17 cellular contexts compared by ENCODE assay signal in the genomic region with DNA sequence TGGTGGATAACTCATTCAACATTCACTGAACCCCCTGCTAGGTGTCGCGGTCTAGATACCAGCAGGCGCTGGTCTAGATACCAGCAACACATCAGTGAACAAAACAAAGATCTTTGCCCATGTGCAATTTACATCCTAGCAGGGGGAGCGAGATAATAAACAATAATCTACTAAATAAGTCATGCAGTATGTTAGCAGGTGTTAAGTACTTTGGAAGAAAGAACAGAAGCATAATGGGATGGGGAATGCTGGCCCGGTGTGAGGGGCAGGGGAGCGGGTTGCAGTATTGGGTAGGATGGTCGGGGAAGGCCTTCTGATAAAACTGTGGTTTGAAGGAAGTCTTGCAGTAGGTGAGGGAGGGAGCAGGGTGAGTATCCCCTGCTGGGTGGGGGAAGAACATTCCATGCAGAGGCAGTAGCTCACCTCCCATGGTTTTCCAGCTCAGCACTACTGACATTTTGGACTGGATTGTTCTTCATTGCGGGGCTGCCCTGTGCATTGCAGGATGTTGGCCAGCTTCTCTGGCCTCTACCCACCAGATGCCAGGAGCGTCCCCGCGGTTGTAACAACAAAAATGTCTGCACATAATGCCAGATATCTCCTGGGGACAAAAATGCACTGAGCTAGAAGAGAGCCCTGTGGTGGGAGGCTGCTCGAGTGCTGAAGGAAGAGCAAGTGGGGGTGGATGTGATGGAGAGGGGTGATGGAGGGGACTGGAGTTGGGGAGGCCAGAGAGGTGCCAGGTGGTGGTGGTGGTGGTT.
DNase-seq lines count a peak whose midpoint lies in the region; ATAC-seq and TF ChIP-seq lines count a peak whose summit lies in the region.
"Had no signal": no experiment of that assay in that cellular context is flagged by ENCODE, and none has a peak within 500 bp of the region (broad histone marks: within the 10 kb centered on the region; RNA-seq: fewer than 3 reads in every experiment).

No MANE protein-coding gene starts in this region.

- peaks cover 86% of the 10 kb centered on the region for H3K4me1 ChIP-seq in Loucy (ENCODE audit: insufficient read depth, low read length, poor library complexity, severe bottlenecking)
- no peaks in the 10 kb centered on the region for H3K4me1 ChIP-seq in tibial artery
- no peaks in the 10 kb centered on the region for H3K4me1 ChIP-seq in aorta (ENCODE audit: control insufficient read depth in 1 of 2, insufficient read depth in 2 of 2, low read length in 2 of 2)
- H3K4me1 ChIP-seq: SJCRH30 had no signal

- H3K4me3 ChIP-seq in Loucy (ENCODE audit: low read length, poor library complexity, severe bottlenecking) (no peak overlapping the region), tibial artery (no peak overlapping the region), aorta (ENCODE audit: low read length in 2 of 2) (no peak overlapping the region)
- H3K4me3 ChIP-seq: SJCRH30 had no signal

- POLR2A ChIA-PET in activated CD4-positive, alpha-beta memory T cell treated with anti-CD3 and anti-CD28 coated beads for 36 hours (lab: Charles Lee) = no interaction called here

- H2AFZ ChIP-seq in Loucy (ENCODE audit: low read length) = no peak overlapping the region

- H3K9me3 Mint-ChIP-seq in activated CD4-positive, alpha-beta memory T cell treated with anti-CD3 and anti-CD28 coated beads for 36 hours = no peaks in the 10 kb centered on the region
- no peaks in the 10 kb centered on the region for H3K9me3 Mint-ChIP-seq in osteocyte (ENCODE audit: unreplicated experiment)
- H3K9me3 Mint-ChIP-seq: activated naive CD4-positive, alpha-beta T cell treated with anti-CD3 and anti-CD28 coated beads, Interleukin-2, amount 50 U/mL, for 24 hours; T-cell had no signal

- H3K27me3 ChIP-seq in Loucy (ENCODE audit: insufficient read depth, low read length, poor library complexity, severe bottlenecking) (no peaks in the 10 kb centered on the region), tibial artery (no peaks in the 10 kb centered on the region), aorta (ENCODE audit: control insufficient read depth in 1 of 2, insufficient read depth in 2 of 2, low read length in 1 of 2) (no peaks in the 10 kb centered on the region)
- H3K27me3 ChIP-seq: SJCRH30 had no signal

- DNase-seq in activated CD8-positive, alpha-beta memory T cell treated with anti-CD3 and anti-CD28 coated beads for 24 hours = peak; percentile 49
- no peak for DNase-seq in activated CD8-positive, alpha-beta memory T cell treated with anti-CD3 and anti-CD28 coated beads, Interleukin-2, amount 50 U/mL, for 48 hours
- no peak for DNase-seq in activated CD4-positive, alpha-beta memory T cell treated with anti-CD3 and anti-CD28 coated beads for 36 hours
- DNase-seq in osteocyte (ENCODE audit: extremely low spot score, unreplicated experiment) (peak; percentile 36), tibial artery (no peak), aorta (no peak)
- DNase-seq: GF-D8, Kasumi-1, NCI-H2081 treated with DMSO at 0.1 percent for 48 hours, SJCRH30 had no signal

- WGBS in aorta, 2 donors = 62 to 68% methylated on average over 12 of the region's 12 CpGs

- H3K79me2 ChIP-seq in Loucy (ENCODE audit: insufficient read depth, low read length) = no peaks in the 10 kb centered on the region

- no peak for ATAC-seq in GM21360 (IDR thresholded peaks at IDR 0.05; ENCODE audit: unreplicated experiment)
- ATAC-seq in aorta (ENCODE audit: low FRiP score) = no peak
- ATAC-seq: activated CD4-positive, CD25-positive, alpha-beta regulatory T cell treated with anti-CD3 and anti-CD28 coated beads, Interleukin-2, amount 50 U/mL, for 24 hours; T-cell had no signal

- intact Hi-C loops in activated CD4-positive, alpha-beta memory T cell treated with anti-CD3 and anti-CD28 coated beads for 36 hours (cut with micrococcal nuclease) = no loop called here
- intact Hi-C loops in tibial artery (cut with DNase I; ENCODE audit: low total_unique reads) = no loop called here
- intact Hi-C loops in aorta (cut with DNase I) = no loop called here

- no peak for TF ChIP-seq CTCF in Loucy (conservative IDR thresholded peaks at IDR 0.05; ENCODE audit: low read length)
- no peak for TF ChIP-seq CTCF in osteocyte (IDR thresholded peaks at IDR 0.05)
- no peak for TF ChIP-seq CTCF in tibial artery (IDR thresholded peaks at IDR 0.05)

- peaks cover 19% of the 10 kb centered on the region for H3K27me3 Mint-ChIP-seq in activated CD4-positive, alpha-beta memory T cell treated with anti-CD3 and anti-CD28 coated beads for 36 hours
- peaks cover 65% of the 10 kb centered on the region for H3K27me3 Mint-ChIP-seq in osteocyte (ENCODE audit: unreplicated experiment)

- no peaks in the 10 kb centered on the region for H3K36me3 ChIP-seq in Loucy (ENCODE audit: insufficient read depth, low read length)
- H3K36me3 ChIP-seq in tibial artery = no peaks in the 10 kb centered on the region
- no peaks in the 10 kb centered on the region for H3K36me3 ChIP-seq in aorta (ENCODE audit: control insufficient read depth in 1 of 2, insufficient read depth in 2 of 2, low read length in 1 of 2)
- H3K36me3 ChIP-seq: SJCRH30 had no signal

- no peak overlapping the region for H3K4me3 Mint-ChIP-seq in activated CD4-positive, alpha-beta memory T cell treated with anti-CD3 and anti-CD28 coated beads for 36 hours
- no peak overlapping the region for H3K4me3 Mint-ChIP-seq in osteocyte (ENCODE audit: unreplicated experiment)
- H3K4me3 Mint-ChIP-seq: activated naive CD4-positive, alpha-beta T cell treated with anti-CD3 and anti-CD28 coated beads, Interleukin-2, amount 50 U/mL, for 24 hours; T-cell had no signal

- H3K27ac ChIP-seq in tibial artery (no peak overlapping the region), aorta (ENCODE audit: low read depth in 1 of 2, low read length in 2 of 2) (no peak overlapping the region)
- H3K27ac ChIP-seq: epithelial cell of prostate, SJCRH30 had no signal

- peak overlapping the region; percentile 64 for H3K9ac ChIP-seq in Loucy (ENCODE audit: low read depth, low read length, poor library complexity, severe bottlenecking)

- no peaks in the 10 kb centered on the region for H3K36me3 Mint-ChIP-seq in activated CD4-positive, alpha-beta memory T cell treated with anti-CD3 and anti-CD28 coated beads for 36 hours
- no peaks in the 10 kb centered on the region for H3K36me3 Mint-ChIP-seq in osteocyte (ENCODE audit: unreplicated experiment)
- H3K36me3 Mint-ChIP-seq: activated naive CD4-positive, alpha-beta T cell treated with anti-CD3 and anti-CD28 coated beads, Interleukin-2, amount 50 U/mL, for 24 hours; T-cell had no signal

- H3K4me2 ChIP-seq in Loucy (ENCODE audit: low read depth, low read length, poor library complexity, severe bottlenecking) = peak overlapping the region; percentile 53

- peak overlapping the region; percentile 11 for H3K27ac Mint-ChIP-seq in activated CD4-positive, alpha-beta memory T cell treated with anti-CD3 and anti-CD28 coated beads for 36 hours
- H3K27ac Mint-ChIP-seq in osteocyte (ENCODE audit: unreplicated experiment) = no peak overlapping the region
- H3K27ac Mint-ChIP-seq: progenitor cell of endocrine pancreas, T-cell had no signal

- peaks cover 39% of the 10 kb centered on the region for H3K4me1 Mint-ChIP-seq in activated CD4-positive, alpha-beta memory T cell treated with anti-CD3 and anti-CD28 coated beads for 36 hours (ENCODE audit: low read depth)
- no peaks in the 10 kb centered on the region for H3K4me1 Mint-ChIP-seq in osteocyte (ENCODE audit: unreplicated experiment)

- CTCF ChIA-PET in activated CD4-positive, alpha-beta memory T cell treated with anti-CD3 and anti-CD28 coated beads for 36 hours (lab: Charles Lee) = no interaction called here

- no peaks in the 10 kb centered on the region for H3K9me2 ChIP-seq in Loucy (replicated peaks; ENCODE audit: low read depth, low read length)

- H3F3A ChIP-seq in Loucy (ENCODE audit: low read depth) = peaks cover 14% of the 10 kb centered on the region

- H3K9me3 ChIP-seq in Loucy (ENCODE audit: insufficient read depth, low read depth, low read length) (no peaks in the 10 kb centered on the region; the same call in 1 of the 2 replicates), tibial artery (no peaks in the 10 kb centered on the region), aorta (ENCODE audit: control insufficient read depth, low read length) (no peaks in the 10 kb centered on the region)
- H3K9me3 ChIP-seq: SJCRH30 had no signal

- no peaks in the 10 kb centered on the region for H4K20me1 ChIP-seq in Loucy (ENCODE audit: insufficient read depth, low read length, poor library complexity, severe bottlenecking)

Comparison
In these comparisons a context has a peak if more than half of its experiments do, and no peak if none do; other contexts are left out.
1. DNase-seq: peak in activated CD8-positive, alpha-beta memory T cell treated with anti-CD3 and anti-CD28 coated beads for 24 hours (single experiment) and osteocyte (single experiment); none in activated CD8-positive, alpha-beta memory T cell treated with anti-CD3 and anti-CD28 coated beads, Interleukin-2, amount 50 U/mL, for 48 hours (single experiment), activated CD4-positive, alpha-beta memory T cell treated with anti-CD3 and anti-CD28 coated beads for 36 hours (single experiment), tibial artery (0 of 2) and aorta (0 of 2).